1 cellular context compared by ENCODE assay signal in genomic region chr4:124904723-124905390, GRCh38.
TF ChIP-seq lines count a peak whose summit lies in the region.

No MANE protein-coding gene starts in this region.

TF ChIP-seq in GM23338, 12 proteins besides CTCF, POLR2A, EP300 and RAD21 (continued from another document):
- TF ChIP-seq ZNF462 (CRISPR knock-in tag; IDR thresholded peaks at IDR 0.05) (no peak), ZNF114 (CRISPR knock-in tag; IDR thresholded peaks at IDR 0.05) (no peak)
TF ChIP-seq in GM23338: peak in this region for 0.
